23 cellular contexts compared by ENCODE assay signal in genomic region chr3:42184622-42185010, GRCh38.
DNase-seq lines count a peak whose midpoint lies in the region; ATAC-seq and TF ChIP-seq lines count a peak whose summit lies in the region.
"Had no signal": no experiment of that assay in that cellular context is flagged by ENCODE, and none has a peak within 500 bp of the region (broad histone marks: within the 10 kb centered on the region; RNA-seq: fewer than 3 reads in every experiment).

No MANE protein-coding gene starts in this region.

- H3K27ac Mint-ChIP-seq in activated T-cell treated with anti-CD3 and anti-CD28 coated beads, Interleukin-2, amount 50 U/mL, for 24 hours: peak overlapping the region; percentile 71
- H3K27ac Mint-ChIP-seq in endothelial cell (ENCODE audit: unreplicated experiment): no peak overlapping the region
- H3K27ac Mint-ChIP-seq in neural crest cell (ENCODE audit: unreplicated experiment): peak overlapping the region; percentile 40
- H3K27ac Mint-ChIP-seq: activated CD8-positive, alpha-beta T cell treated with anti-CD3 and anti-CD28 coated beads, Interleukin-2, amount 10 ng/mL, durations not matched to agents 7 days and 5 days; activated naive CD8-positive, alpha-beta T cell treated with anti-CD3 and anti-CD28 coated beads, Interleukin-2, amount 50 U/mL, for 24 hours; CD8-positive, alpha-beta T cell; HFFc6 had no signal

- ATAC-seq in SK-N-SH treated with all-trans-retinoic acid at 6 μM for 48 hours: no peak
- no peak for ATAC-seq in HG03196 (IDR thresholded peaks at IDR 0.05; ENCODE audit: unreplicated experiment)
- ATAC-seq: activated CD8-positive, alpha-beta T cell treated with anti-CD3 and anti-CD28 coated beads, Interleukin-2, amount 10 ng/mL, durations not matched to agents 7 days and 5 days; activated naive CD8-positive, alpha-beta T cell treated with anti-CD3 and anti-CD28 coated beads, Interleukin-2, amount 50 U/mL, for 24 hours; CD8-positive, alpha-beta T cell; stimulated activated naive CD8-positive, alpha-beta T cell treated with anti-CD3 and anti-CD28 coated beads, Interleukin-15, Interleukin-2, amounts not matched to agents 100 U/mL and 50 U/mL, for 24 hours; T-cell had no signal

- H3K36me3 Mint-ChIP-seq in activated T-cell treated with anti-CD3 and anti-CD28 coated beads, Interleukin-2, amount 50 U/mL, for 24 hours (ENCODE audit: low read depth): peaks cover 39% of the 10 kb centered on the region
- H3K36me3 Mint-ChIP-seq in endothelial cell (ENCODE audit: low read depth, unreplicated experiment) (peaks cover 29% of the 10 kb centered on the region), neural crest cell (ENCODE audit: low read depth) (peaks cover 3% of the 10 kb centered on the region)

- CTCF ChIA-PET in GM10248 (lab: Yijun Ruan, JAX): interaction anchor here (1.2 to 21.9 kb wide), 5 partner anchors 5 to 125 kb away, joined by 3 to 276 read pairs (median 6); no protein-coding TSS in a partner anchor

- POLR2A ChIA-PET in GM10248 (lab: Yijun Ruan, JAX): no interaction called here

- no peaks in the 10 kb centered on the region for H3K9me3 Mint-ChIP-seq in activated T-cell treated with anti-CD3 and anti-CD28 coated beads, Interleukin-2, amount 50 U/mL, for 24 hours
- no peaks in the 10 kb centered on the region for H3K9me3 Mint-ChIP-seq in endothelial cell (ENCODE audit: unreplicated experiment)
- H3K9me3 Mint-ChIP-seq in neural crest cell: no peaks in the 10 kb centered on the region
- H3K9me3 Mint-ChIP-seq: activated naive CD8-positive, alpha-beta T cell treated with anti-CD3 and anti-CD28 coated beads, Interleukin-2, amount 50 U/mL, for 24 hours; CD8-positive, alpha-beta T cell; HFFc6; T-cell had no signal

- no peak overlapping the region for H3K4me3 Mint-ChIP-seq in activated T-cell treated with anti-CD3 and anti-CD28 coated beads, Interleukin-2, amount 50 U/mL, for 24 hours
- peak overlapping the region; percentile 61 for H3K4me3 Mint-ChIP-seq in endothelial cell (ENCODE audit: unreplicated experiment)
- no peak overlapping the region for H3K4me3 Mint-ChIP-seq in neural crest cell
- H3K4me3 Mint-ChIP-seq: activated CD8-positive, alpha-beta T cell treated with anti-CD3 and anti-CD28 coated beads, Interleukin-2, amount 10 ng/mL, durations not matched to agents 7 days and 5 days; activated naive CD8-positive, alpha-beta T cell treated with anti-CD3 and anti-CD28 coated beads, Interleukin-2, amount 50 U/mL, for 24 hours; CD8-positive, alpha-beta T cell; HFFc6; T-cell had no signal

- no peak for DNase-seq in activated T-cell treated with anti-CD3 and anti-CD28 coated beads, Interleukin-2, amount 50 U/mL, for 24 hours
- DNase-seq in activated T-cell treated with anti-CD3 and anti-CD28 coated beads for 4 hours (no peak), endothelial cell (ENCODE audit: low spot score) (no peak), neural crest cell (ENCODE audit: low read depth, low spot score) (no peak), GM10248 (ENCODE audit: extremely low spot score) (no peak)
- DNase-seq in activated CD4-positive, alpha-beta T cell treated with anti-CD3 and anti-CD28 coated beads for 4 hours: no peak
- DNase-seq: 8988T; activated CD4-positive, CD25-positive, alpha-beta regulatory T cell treated with anti-CD3 and anti-CD28 coated beads, Interleukin-2, amount 50 U/mL, for 72 hours; activated CD8-positive, alpha-beta T cell treated with anti-CD3 and anti-CD28 coated beads, Interleukin-2, amount 10 ng/mL, durations not matched to agents 7 days and 5 days; activated gamma-delta T cell treated with Interleukin-2 at 50 U/mL for 16 hours; activated naive CD8-positive, alpha-beta T cell treated with anti-CD3 and anti-CD28 coated beads, Interleukin-2, amount 50 U/mL, for 24 hours; brain microvascular endothelial cell; CD8-positive, alpha-beta T cell; HFFc6; KG1; NCI-H1417 treated with DMSO at 0.1 percent for 48 hours; NCI-H510A treated with DMSO at 0.1 percent for 48 hours; SIG-M5; stimulated activated CD4-positive, alpha-beta T cell treated with anti-CD3 and anti-CD28 coated beads, Interleukin-4, amount 100 ng/mL, for 1 hour; stimulated activated naive CD8-positive, alpha-beta T cell treated with anti-CD3 and anti-CD28 coated beads, Interleukin-15, Interleukin-2, amounts not matched to agents 100 U/mL and 50 U/mL, for 24 hours; T-cell had no signal

- no peak for TF ChIP-seq CTCF in endothelial cell (IDR thresholded peaks at IDR 0.05; ENCODE audit: unreplicated experiment)
- TF ChIP-seq CTCF in neural crest cell (conservative IDR thresholded peaks at IDR 0.05): no peak
- no peak for TF ChIP-seq CTCF in GM10248 (IDR thresholded peaks at IDR 0.05; ENCODE audit: control extremely low read depth, extremely low read depth, low read depth, missing control alignments)

- H3K4me1 Mint-ChIP-seq in activated T-cell treated with anti-CD3 and anti-CD28 coated beads, Interleukin-2, amount 50 U/mL, for 24 hours (ENCODE audit: low read depth): peaks cover 6% of the 10 kb centered on the region
- H3K4me1 Mint-ChIP-seq in endothelial cell (ENCODE audit: unreplicated experiment) (peaks cover 27% of the 10 kb centered on the region), neural crest cell (peaks cover 21% of the 10 kb centered on the region)
- H3K4me1 Mint-ChIP-seq: T-cell had no signal

- H3K27me3 Mint-ChIP-seq in activated T-cell treated with anti-CD3 and anti-CD28 coated beads, Interleukin-2, amount 50 U/mL, for 24 hours: no peaks in the 10 kb centered on the region
- peaks cover 3% of the 10 kb centered on the region for H3K27me3 Mint-ChIP-seq in endothelial cell (ENCODE audit: unreplicated experiment)
- no peaks in the 10 kb centered on the region for H3K27me3 Mint-ChIP-seq in neural crest cell (ENCODE audit: low read depth)
- H3K27me3 Mint-ChIP-seq: activated naive CD8-positive, alpha-beta T cell treated with anti-CD3 and anti-CD28 coated beads, Interleukin-2, amount 50 U/mL, for 24 hours; T-cell had no signal

TF ChIP-seq in SK-N-SH treated with all-trans-retinoic acid at 6 μM for 48 hours, 23 proteins besides CTCF, POLR2A, EP300 and RAD21:
- no peak for TF ChIP-seq ESRRG (CRISPR knock-in tag; IDR thresholded peaks at IDR 0.05)
- TF ChIP-seq ZC3H10 (CRISPR knock-in tag; IDR thresholded peaks at IDR 0.05): no peak
- no peak for TF ChIP-seq TOX (CRISPR knock-in tag; IDR thresholded peaks at IDR 0.05; ENCODE audit: borderline replicate concordance)
- no peak for TF ChIP-seq TSHZ2 (CRISPR knock-in tag; IDR thresholded peaks at IDR 0.05)
- no peak for TF ChIP-seq ZFP3 (CRISPR knock-in tag; IDR thresholded peaks at IDR 0.05)
- no peak for TF ChIP-seq CREB5 (CRISPR knock-in tag; IDR thresholded peaks at IDR 0.05; ENCODE audit: low read depth)
- no peak for TF ChIP-seq OSR1 (CRISPR knock-in tag; IDR thresholded peaks at IDR 0.05)
- no peak for TF ChIP-seq PATZ1 (CRISPR knock-in tag; IDR thresholded peaks at IDR 0.05; ENCODE audit: borderline replicate concordance)
- no peak for TF ChIP-seq ARNTL (CRISPR knock-in tag; IDR thresholded peaks at IDR 0.05; ENCODE audit: borderline replicate concordance, low read depth)
- no peak for TF ChIP-seq CSDC2 (CRISPR knock-in tag; IDR thresholded peaks at IDR 0.05)
